ENCODE assay signal across 1 cellular context in genomic region chr9:127937383-127938297, GRCh38.
TF ChIP-seq lines count a peak whose summit lies in the region.

Gene DPM2 (minus strand): TSS chr9:127937854. CDS start chr9:127937820, 34 bp downstream.

TF ChIP-seq in K562, 482 proteins besides CTCF, POLR2A, EP300 and RAD21 (continued from another document and continues in another):
- TF ChIP-seq ZNF609 (CRISPR knock-in tag; IDR thresholded peaks at IDR 0.05; ENCODE audit: borderline replicate concordance) (no peak), SMAD3 (CRISPR knock-in tag; conservative IDR thresholded peaks at IDR 0.05) (no peak; the same call in 1 of the 2 replicates), ZNF780A (CRISPR knock-in tag; IDR thresholded peaks at IDR 0.05) (no peak), CEBPZ (IDR thresholded peaks at IDR 0.05; ENCODE audit: borderline replicate concordance, low read depth, low read length) (no peak), ZNF407 (IDR thresholded peaks at IDR 0.05; ENCODE audit: low read depth) (no peak), IRF2 (CRISPR knock-in tag; IDR thresholded peaks at IDR 0.05) (no peak), HDAC1 (IDR thresholded peaks at IDR 0.05) (peak in 1 of 2 experiments; percentile 70; a peak in 2 of 4 replicates), TCFL5 (CRISPR knock-in tag; conservative IDR thresholded peaks at IDR 0.05) (no peak), VEZF1 (CRISPR knock-in tag; IDR thresholded peaks at IDR 0.05) (no peak), HDAC8 (tag; IDR thresholded peaks at IDR 0.05) (no peak), TSC22D4 (tag; IDR thresholded peaks at IDR 0.05) (no peak), RERE (CRISPR knock-in tag; IDR thresholded peaks at IDR 0.05; ENCODE audit: borderline replicate concordance) (0 out of 2 replicates have a peak, but pooled peaks have one; percentile 69), ZNF766 (CRISPR knock-in tag; conservative IDR thresholded peaks at IDR 0.05) (0 out of 2 replicates have a peak, but pooled peaks have one; percentile 15), ZNF518B (CRISPR knock-in tag; IDR thresholded peaks at IDR 0.05) (no peak), SRF (CRISPR knock-in tag; IDR thresholded peaks at IDR 0.05) (no peak), ZFP36 (IDR thresholded peaks at IDR 0.05; ENCODE audit: low read depth, low read length, partially characterized antibody) (no peak), CREB1 (IDR thresholded peaks at IDR 0.05) (peak; percentile 44; the same call in 1 of the 2 replicates), CREB1 (CRISPR knock-in tag; IDR thresholded peaks at IDR 0.05) (peak; percentile 63; the same call in 1 of the 2 replicates), FOXA3 (CRISPR knock-in tag; conservative IDR thresholded peaks at IDR 0.05 in 1 of 2, IDR thresholded peaks at IDR 0.05 in 1 of 2) (no peak)
